Comparison of ENCODE assay signal across 12 cellular contexts in the genomic region with DNA sequence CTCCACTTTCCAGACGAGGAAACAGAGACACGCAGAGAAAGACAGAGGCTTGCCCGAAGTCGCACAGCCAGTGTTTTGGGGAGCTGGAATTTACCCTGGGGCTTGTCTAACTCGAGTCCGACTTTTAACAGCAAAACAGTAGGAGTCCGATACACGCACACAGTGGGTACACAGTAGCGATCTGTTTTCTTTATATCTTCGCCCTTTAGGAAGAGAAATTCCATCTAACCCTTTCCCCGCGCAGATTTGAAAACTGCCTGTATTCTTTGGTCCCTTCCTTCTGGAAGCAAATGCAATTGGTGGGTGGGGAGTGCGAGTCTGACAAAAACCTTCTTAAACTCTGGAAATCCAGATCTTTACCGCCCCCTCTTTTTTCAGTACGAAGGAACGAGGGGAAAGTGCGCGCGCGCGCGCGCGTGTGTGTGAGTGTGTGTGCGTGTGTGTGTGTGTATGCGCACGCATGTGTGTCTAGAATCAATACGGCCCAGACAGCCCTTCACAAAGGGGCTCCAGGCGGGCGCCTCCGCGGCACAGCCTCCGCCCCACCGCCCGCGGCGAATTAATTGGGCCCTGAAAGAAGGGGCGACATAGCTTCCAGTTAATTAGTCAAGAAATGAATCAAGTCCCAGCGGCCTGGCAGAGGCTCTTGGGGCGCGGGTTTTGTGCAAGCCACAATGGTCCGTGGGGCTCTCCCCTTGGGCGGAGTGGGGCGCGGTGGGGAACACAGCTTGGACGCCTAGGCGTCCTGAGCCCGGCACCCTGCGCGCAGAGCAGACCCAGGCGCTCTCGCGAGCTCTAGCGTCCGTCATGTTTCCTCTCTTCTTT. TPM values are rescaled to one million over a fixed set of nuclear protein-coding genes. Genes with fewer than 3 reads are reported as not detected.
DNase-seq lines count a peak whose midpoint lies in the region; ATAC-seq and TF ChIP-seq lines count a peak whose summit lies in the region.
"Had no signal": no experiment of that assay in that cellular context is flagged by ENCODE, and none has a peak within 500 bp of the region (broad histone marks: within the 10 kb centered on the region; RNA-seq: fewer than 3 reads in every experiment).

No MANE protein-coding gene starts in this region.

- 6% methylated on average over 55 of the region's 55 CpGs for WGBS in right cardiac atrium

- H3K36me3 ChIP-seq in vagina, result no peaks in the 10 kb centered on the region

- no peaks in the 10 kb centered on the region for H3K36me3 Mint-ChIP-seq in nephron (ENCODE audit: low read depth)

- TF ChIP-seq CTCF in nephron (IDR thresholded peaks at IDR 0.05; ENCODE audit: unreplicated experiment in 3 of 3) (no peak), vagina (IDR thresholded peaks at IDR 0.05) (no peak)

- peak overlapping the region; percentile 45 for H3K4me3 ChIP-seq in right cardiac atrium (ENCODE audit: low read length)
- H3K4me3 ChIP-seq in vagina, result peak overlapping the region; percentile 40 to 43

- no peak for TF ChIP-seq POLR2A in vagina (IDR thresholded peaks at IDR 0.05)

- no peaks in the 10 kb centered on the region for H3K9me3 Mint-ChIP-seq in nephron

- H3K27ac ChIP-seq in right cardiac atrium (ENCODE audit: low read length) (no peak overlapping the region), vagina (peak overlapping the region; percentile 43)

- intact Hi-C loops in right cardiac atrium (cut with DNase I), result no loop called here
- intact Hi-C loops in Right ventricle myocardium inferior (cut with DNase I), result loop anchor here (10.0 kb wide), 1 partner anchor 337 kb away; no protein-coding TSS in a partner anchor
- intact Hi-C loops in vagina (cut with DNase I), result no loop called here

- H3K9me3 ChIP-seq in right cardiac atrium (ENCODE audit: control insufficient read depth, low read length), result no peaks in the 10 kb centered on the region
- no peaks in the 10 kb centered on the region for H3K9me3 ChIP-seq in vagina

- H3K4me3 Mint-ChIP-seq in nephron, result peak overlapping the region; percentile 78 to 89 (median 80)

- DNase-seq in right cardiac atrium (no peak), Right ventricle myocardium inferior (ENCODE audit: missing footprints) (no peak), fibroblast of gingiva (ENCODE audit: low read depth) (peak; percentile 53), vagina (ENCODE audit: extremely low spot score in 2 of 2) (no peak), NOMO-1 treated with DMSO at 0.1 percent for 48 hours (lab: John Stamatoyannopoulos, UW; ENCODE audit: unreplicated experiment) (no peak), GOT3 (lab: John Stamatoyannopoulos, UW) (no peak)
- DNase-seq: NCI-H1048, substantia nigra, T-helper 9 cell had no signal

- H3K4me1 ChIP-seq in right cardiac atrium (ENCODE audit: control insufficient read depth, insufficient read depth, low read length) (peaks cover 1% of the 10 kb centered on the region), vagina (peaks cover 37% of the 10 kb centered on the region)

- ATAC-seq in right cardiac atrium (no peak), Right ventricle myocardium inferior (no peak), HG02798 (IDR thresholded peaks at IDR 0.05; ENCODE audit: poor library complexity, unreplicated experiment) (no peak)
- ATAC-seq: esophagus mucosa had no signal

- H3K4me1 Mint-ChIP-seq in nephron, result peaks cover 50% of the 10 kb centered on the region

- H3K27me3 ChIP-seq in right cardiac atrium (ENCODE audit: control insufficient read depth, insufficient read depth), result peaks cover 4% of the 10 kb centered on the region
- no peaks in the 10 kb centered on the region for H3K27me3 ChIP-seq in vagina

- peaks cover 100% of the 10 kb centered on the region for H3K27me3 Mint-ChIP-seq in nephron (ENCODE audit: low read depth)

- H3K27ac Mint-ChIP-seq in nephron, result peak overlapping the region in 2 of 3 experiments; percentile 86 to 91

RNA-seq across cellular contexts. Expression of gene TBX3, which starts 14.0 kb away (rescaled TPM):
- total RNA-seq in right cardiac atrium (10 to 100 TPM in 1 of 4 donors, 1 to 10 TPM in 3; 7.6 to 19.0 (median 9.0) TPM), Right ventricle myocardium inferior (11.9 TPM), vagina (57.0 TPM)
- polyA plus RNA-seq in right cardiac atrium, result 13.9 TPM
